8 cellular contexts compared by ENCODE assay signal in the genomic region with DNA sequence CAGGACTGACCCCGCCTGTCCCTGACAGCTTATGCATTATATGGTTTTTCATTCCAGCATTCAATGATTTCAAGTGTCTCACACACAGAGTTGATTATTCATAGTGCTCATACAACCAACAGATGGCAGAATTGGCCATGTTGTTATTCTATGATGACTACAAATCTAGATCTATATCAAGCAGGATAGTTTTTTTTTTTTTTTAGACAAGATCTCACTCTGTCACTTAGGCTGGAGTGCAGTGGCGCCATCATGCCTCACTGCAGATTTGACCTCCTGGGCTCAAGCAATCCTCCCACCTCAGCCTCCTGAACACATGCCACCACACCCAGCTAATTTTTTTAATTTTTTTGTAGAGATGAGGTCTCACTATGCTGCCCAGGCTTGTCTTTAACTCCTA. TPM values are rescaled to one million over a fixed set of nuclear protein-coding genes. Genes with fewer than 3 reads are reported as not detected.
A peak's percentile ranks its signal among the peaks of the same experiment; 100 is the strongest.
DNase-seq lines count a peak whose midpoint lies in the region; FAIRE-seq and TF ChIP-seq lines count a peak whose summit lies in the region.

No MANE protein-coding gene starts in this region.

- H2BK5ac ChIP-seq in trophoblast cell (ENCODE audit: low read depth, low read length, poor library complexity), result no peak overlapping the region

- no peak overlapping the region for H3K4ac ChIP-seq in trophoblast cell (ENCODE audit: low read depth, low read length)

- H3K9me3 ChIP-seq in CD4-positive, alpha-beta memory T cell (ENCODE audit: control insufficient read depth in 1 of 2, low read length in 2 of 2), result no peaks in the 10 kb centered on the region
- no peaks in the 10 kb centered on the region for H3K9me3 ChIP-seq in trophoblast cell (ENCODE audit: insufficient read depth, low read depth, low read length)
- H3K9me3 ChIP-seq in suprapubic skin, result no peaks in the 10 kb centered on the region

- no peak overlapping the region for H3K14ac ChIP-seq in trophoblast cell (ENCODE audit: low read length)

- TF ChIP-seq POLR2A in suprapubic skin (IDR thresholded peaks at IDR 0.05), result no peak

- intact Hi-C loops in CD4-positive, alpha-beta memory T cell (cut with micrococcal nuclease), result loop anchor here (1.0 to 2.0 kb wide), 2 partner anchors 24 to 207 kb away; no protein-coding TSS in a partner anchor

- H3K4me2 ChIP-seq in trophoblast cell (ENCODE audit: low read length), result no peak overlapping the region

- no peaks in the 10 kb centered on the region for H3K36me3 ChIP-seq in CD4-positive, alpha-beta memory T cell (ENCODE audit: insufficient read depth, low read length)
- no peaks in the 10 kb centered on the region for H3K36me3 ChIP-seq in trophoblast cell (ENCODE audit: control insufficient read depth in 1 of 2, insufficient read depth in 2 of 2, low read length in 2 of 2)
- no peaks in the 10 kb centered on the region for H3K36me3 ChIP-seq in suprapubic skin

- no peak overlapping the region for H2AFZ ChIP-seq in trophoblast cell (ENCODE audit: insufficient read depth, low read length, poor library complexity)

- H2AK5ac ChIP-seq in trophoblast cell (ENCODE audit: low read length), result no peak overlapping the region

- H4K12ac ChIP-seq in trophoblast cell (ENCODE audit: low read depth, low read length), result no peak overlapping the region

- no peak overlapping the region for H3K27ac ChIP-seq in CD4-positive, alpha-beta memory T cell (ENCODE audit: low read depth, low read length)
- no peak overlapping the region for H3K27ac ChIP-seq in trophoblast cell (ENCODE audit: low read depth, low read length)
- no peak overlapping the region for H3K27ac ChIP-seq in suprapubic skin

- DNase-seq in CD4-positive, alpha-beta memory T cell, result peak; percentile 24 to 47 (median 33)
- DNase-seq in GM19239 (ENCODE audit: insufficient read length, low spot score) (no peak), NCI-H774 (lab: John Stamatoyannopoulos, UW) (peak; percentile 3), cerebellar cortex (ENCODE audit: low spot score) (peak; percentile 35), trophoblast cell (peak; percentile 80 to 89), cerebellar nuclear complex (lab: John Stamatoyannopoulos, UW) (no peak), NK-92 (lab: John Stamatoyannopoulos, UW; ENCODE audit: unreplicated experiment) (no peak), suprapubic skin (ENCODE audit: low spot score in 2 of 2) (no peak)

- POLR2A ChIA-PET in CD4-positive, alpha-beta memory T cell (lab: Charles Lee; ENCODE audit: partially characterized antibody), result interaction anchor here (0.7 to 0.9 kb wide), 2 partner anchors 13 to 129 kb away, joined by 3 to 4 read pairs; no protein-coding TSS in a partner anchor

- H3K79me1 ChIP-seq in trophoblast cell (ENCODE audit: low read length), result no peaks in the 10 kb centered on the region

- H3K4me3 Mint-ChIP-seq in CD4-positive, alpha-beta memory T cell, result peak overlapping the region in 3 of 8 donors; percentile 0 to 67 (median 10)

- no peaks in the 10 kb centered on the region for H3K36me3 Mint-ChIP-seq in CD4-positive, alpha-beta memory T cell

- H3K79me2 ChIP-seq in trophoblast cell (ENCODE audit: control insufficient read depth, insufficient read depth, low read length, poor library complexity), result no peaks in the 10 kb centered on the region

- H3K27ac Mint-ChIP-seq in CD4-positive, alpha-beta memory T cell, result peak overlapping the region in 2 of 7 donors; percentile 20 to 52

- H3K9me3 Mint-ChIP-seq in CD4-positive, alpha-beta memory T cell, result peaks cover 0 to 2% (median 0%) of the 10 kb centered on the region in 8 donors

- H3K4me3 ChIP-seq in CD4-positive, alpha-beta memory T cell (ENCODE audit: low read length in 2 of 2), result no peak overlapping the region
- H3K4me3 ChIP-seq in trophoblast cell (ENCODE audit: low read depth, low read length) (no peak overlapping the region), suprapubic skin (no peak overlapping the region)

- H4K91ac ChIP-seq in trophoblast cell (ENCODE audit: low read depth, low read length), result no peak overlapping the region

- H4K8ac ChIP-seq in trophoblast cell (ENCODE audit: low read depth, low read length), result no peak overlapping the region

- no CpG with 5 or more reads among the region's 2 CpGs for WGBS in trophoblast cell (ENCODE audit: extremely low coverage, insufficient coverage, insufficient read length)
- 71% methylated on average over 2 of the region's 2 CpGs for WGBS in suprapubic skin

- no peaks in the 10 kb centered on the region for H3K27me3 ChIP-seq in CD4-positive, alpha-beta memory T cell (ENCODE audit: insufficient read depth, low read length)
- H3K27me3 ChIP-seq in trophoblast cell (ENCODE audit: insufficient read depth, low read length) (no peaks in the 10 kb centered on the region), suprapubic skin (no peaks in the 10 kb centered on the region)

- no peak overlapping the region for H3K9ac ChIP-seq in trophoblast cell (ENCODE audit: low read length)

- TF ChIP-seq EP300 in suprapubic skin (IDR thresholded peaks at IDR 0.05), result no peak

- H3K4me1 ChIP-seq in CD4-positive, alpha-beta memory T cell (ENCODE audit: insufficient read depth, low read length), result peaks cover 21% of the 10 kb centered on the region
- H3K4me1 ChIP-seq in trophoblast cell (ENCODE audit: control insufficient read depth in 1 of 2, insufficient read depth in 2 of 2, low read length in 2 of 2), result no peaks in the 10 kb centered on the region
- no peaks in the 10 kb centered on the region for H3K4me1 ChIP-seq in suprapubic skin

- no peak overlapping the region for H3K18ac ChIP-seq in trophoblast cell (ENCODE audit: low read length)

- H2BK12ac ChIP-seq in trophoblast cell (ENCODE audit: low read length), result no peak overlapping the region

- H2BK120ac ChIP-seq in trophoblast cell (ENCODE audit: insufficient read depth, low read length, poor library complexity), result no peak overlapping the region

- peaks cover 19 to 24% (median 22%) of the 10 kb centered on the region in 4 donors for H3K4me1 Mint-ChIP-seq in CD4-positive, alpha-beta memory T cell

- CTCF ChIA-PET in CD4-positive, alpha-beta memory T cell (lab: Charles Lee; ENCODE audit: partially characterized antibody), result interaction anchor here (0.7 to 3.2 kb wide), 8 partner anchors 17 to 297 kb away, joined by 3 to 21 read pairs (median 4); no protein-coding TSS in a partner anchor

- no peak for TF ChIP-seq CTCF in suprapubic skin (IDR thresholded peaks at IDR 0.05)

- no peaks in the 10 kb centered on the region for H3K27me3 Mint-ChIP-seq in CD4-positive, alpha-beta memory T cell

- FAIRE-seq in GM19239 (lab: Jason Lieb, UNC), result peak; percentile 79

- H3K23ac ChIP-seq in trophoblast cell (ENCODE audit: low read length), result no peak overlapping the region

RNA-seq across cellular contexts. Expression of a gene that starts 40.1 kb away (rescaled TPM):
- 10 to 100 TPM; 56.8 to 63.2 TPM for total RNA-seq in CD4-positive, alpha-beta memory T cell
- 10 to 100 TPM; 70.1 to 72.7 TPM for polyA plus RNA-seq in CD4-positive, alpha-beta memory T cell
- 33.4 and 34.4 TPM in 2 replicates for polyA plus RNA-seq in trophoblast cell (2013)
- total RNA-seq in suprapubic skin, result 10 to 100 TPM; 11.7 to 24.8 (median 21.6) TPM

Comparison
In these comparisons a context has a peak if more than half of its experiments do, and no peak if none do; other contexts are left out.
1. DNase-seq: peak in CD4-positive, alpha-beta memory T cell (5 of 5), NCI-H774 (single experiment), cerebellar cortex (single experiment) and trophoblast cell (2 of 2); none in GM19239 (single experiment), cerebellar nuclear complex (0 of 2), NK-92 (single experiment) and suprapubic skin (0 of 2).